Comparison of ENCODE assay signal across 10 cellular contexts in genomic region chr17:76561332-76561731, GRCh38. TPM values are rescaled to one million over a fixed set of nuclear protein-coding genes. Genes with fewer than 3 reads are reported as not detected.
DNase-seq lines count a peak whose midpoint lies in the region; ATAC-seq and TF ChIP-seq lines count a peak whose summit lies in the region.
"Had no signal": no experiment of that assay in that cellular context is flagged by ENCODE, and none has a peak within 500 bp of the region (broad histone marks: within the 10 kb centered on the region; RNA-seq: fewer than 3 reads in every experiment).

No MANE protein-coding gene starts in this region.

- H3F3A ChIP-seq in PC-3 (ENCODE audit: low read length, unreplicated experiment), result peaks cover 33% of the 10 kb centered on the region

- BruUV-seq in PC-3 (replicated peaks; lab: Mats Ljungman, UMichigan), result no TSS peak

- H3K9ac ChIP-seq in PC-3 (ENCODE audit: low read length), result peak overlapping the region; percentile 99

- no peaks in the 10 kb centered on the region for H3K9me2 ChIP-seq in PC-3 (replicated peaks; ENCODE audit: low read length)

- DNase-seq in GM06990 (ENCODE audit: extremely low read depth, insufficient read length), result no peak
- peak; percentile 13 for DNase-seq in PC-3
- DNase-seq in effector CD4-positive, alpha-beta T cell, result peak; percentile 18
- DNase-seq in retinal pigment epithelial cell (ENCODE audit: low read depth), result no peak
- DNase-seq in A172 (ENCODE audit: low spot score), result no peak
- no peak for DNase-seq in NCI-H2227 treated with DMSO at 0.1 percent for 48 hours (lab: John Stamatoyannopoulos, UW)
- no peak for DNase-seq in coronary artery (ENCODE audit: low spot score)
- DNase-seq in NCI-H446 (lab: John Stamatoyannopoulos, UW), result no peak
- DNase-seq: NCI-H82 had no signal

- peaks cover 79% of the 10 kb centered on the region for H3K79me2 ChIP-seq in PC-3 (ENCODE audit: low read length)

- H3K4me2 ChIP-seq in PC-3 (ENCODE audit: low read length), result peak overlapping the region; percentile 98

- CTCF ChIA-PET in PC-3 (lab: Charles Lee), result interaction anchor here (1.1 to 1.5 kb wide), 2 partner anchors 14 to 32 kb away, joined by 3 to 13 read pairs; no protein-coding TSS in a partner anchor

- H3K9me3 ChIP-seq in PC-3 (ENCODE audit: low read length), result no peaks in the 10 kb centered on the region

- no peaks in the 10 kb centered on the region for H3K27me3 ChIP-seq in GM06990 (replicated peaks; ENCODE audit: control insufficient read depth, insufficient read depth, low read length)
- no peaks in the 10 kb centered on the region for H3K27me3 ChIP-seq in PC-3 (ENCODE audit: low read length)

- peaks cover 65% of the 10 kb centered on the region for H4K20me1 ChIP-seq in PC-3 (ENCODE audit: low read length)

- H3K4me3 ChIP-seq in GM06990 (replicated peaks; ENCODE audit: low read depth, low read length), result peak overlapping the region; percentile 98
- H3K4me3 ChIP-seq in PC-3 (ENCODE audit: low read length), result peak overlapping the region; percentile 91
- peak overlapping the region; percentile 14 for H3K4me3 ChIP-seq in retinal pigment epithelial cell (ENCODE audit: low read length)
- no peak overlapping the region for H3K4me3 ChIP-seq in coronary artery

- H3K27ac ChIP-seq in PC-3 (ENCODE audit: low read length) (peak overlapping the region; percentile 82), coronary artery (no peak overlapping the region)

- intact Hi-C loops in PC-3 (cut with micrococcal nuclease), result loop anchor here (10.0 kb wide), 1 partner anchor 153 kb away; the partner anchor contains the start of gene MXRA7

- no peak for TF ChIP-seq CTCF in GM06990 (IDR thresholded peaks at IDR 0.05; ENCODE audit: insufficient read depth, low read length, poor library complexity, severe bottlenecking)
- no peak for TF ChIP-seq CTCF in PC-3 (conservative IDR thresholded peaks at IDR 0.05; ENCODE audit: low read depth, low read length)
- TF ChIP-seq CTCF in retinal pigment epithelial cell (conservative IDR thresholded peaks at IDR 0.05; ENCODE audit: low read depth, low read length), result no peak
- TF ChIP-seq CTCF in coronary artery (IDR thresholded peaks at IDR 0.05), result no peak

- H3K4me1 ChIP-seq in PC-3 (ENCODE audit: insufficient read depth, low read length), result peaks cover 65% of the 10 kb centered on the region

- H2AFZ ChIP-seq in PC-3 (ENCODE audit: low read length), result no peak overlapping the region

- H3K36me3 ChIP-seq in GM06990 (ENCODE audit: control insufficient read depth, insufficient read depth, low read length), result peaks cover 10% of the 10 kb centered on the region
- H3K36me3 ChIP-seq in PC-3 (ENCODE audit: low read depth, low read length), result peaks cover 59% of the 10 kb centered on the region

- ATAC-seq in PC-3, result no peak

- POLR2A ChIA-PET in PC-3 (lab: Charles Lee; ENCODE audit: unreplicated experiment), result interaction anchor here (0.6 kb wide), 1 partner anchor 668 kb away, joined by 3 read pairs; no protein-coding TSS in a partner anchor

RNA-seq across cellular contexts. Expression of gene PRCD, which starts 21.5 kb away (rescaled TPM):
- 0.86 and 2.5 TPM in 2 replicates for total RNA-seq in PC-3 (2014; rRNA removed)
- total RNA-seq in A172 (2014; rRNA removed; shearing (Covaris generic)), result not detected in 2 replicates

RNA-seq across cellular contexts. Expression of gene CYGB, which starts 23.8 kb away (rescaled TPM):
- 0.40 and 0.62 TPM in 2 replicates for total RNA-seq in PC-3 (2014; rRNA removed)
- 0.05 and 1.1 TPM in 2 replicates for total RNA-seq in A172 (2014; rRNA removed; shearing (Covaris generic))

RNA-seq across cellular contexts. Expression of gene ST6GALNAC2, which starts 24.3 kb away (rescaled TPM):
- 1.0 and 6.4 TPM in 2 replicates for total RNA-seq in PC-3 (2014; rRNA removed)
- total RNA-seq in A172 (2014; rRNA removed; shearing (Covaris generic)), result 5.1 and 6.8 TPM in 2 replicates
- total RNA-seq: lung microvascular endothelial cell had no signal

Comparison
In these comparisons a context has a peak if more than half of its experiments do, and no peak if none do; other contexts are left out.
1. DNase-seq: peak in PC-3 (single experiment) and effector CD4-positive, alpha-beta T cell (single experiment); none in GM06990 (single experiment), retinal pigment epithelial cell (single experiment), A172 (single experiment), NCI-H2227 treated with DMSO at 0.1 percent for 48 hours (single experiment), coronary artery (single experiment) and NCI-H446 (0 of 2).